8 cellular contexts compared by ENCODE assay signal in the genomic region with DNA sequence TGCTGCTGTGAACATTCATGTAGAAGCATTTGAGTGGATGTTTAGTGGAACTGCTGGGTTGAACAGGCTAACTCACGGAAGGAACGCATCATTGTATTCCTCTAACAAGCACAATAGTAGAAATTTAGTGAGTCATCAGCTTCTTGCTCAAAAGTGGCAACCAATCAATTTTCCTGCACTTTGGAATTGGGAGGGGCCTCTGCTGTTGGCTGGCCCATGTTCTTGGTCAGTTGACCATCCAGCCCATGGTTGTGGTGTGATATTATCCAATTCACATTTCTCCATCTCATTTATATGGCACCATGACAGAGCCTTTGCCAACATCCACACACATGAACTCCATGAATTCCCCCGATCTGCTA.
DNase-seq lines count a peak whose midpoint lies in the region; ATAC-seq and TF ChIP-seq lines count a peak whose summit lies in the region.

No MANE protein-coding gene starts in this region.

- intact Hi-C loops in CD4-positive, alpha-beta memory T cell (cut with micrococcal nuclease): loop anchor here (1.0 to 2.0 kb wide), 2 partner anchors 233 to 295 kb away; a partner anchor contains a TSS

- peak; percentile 25 to 48 for ATAC-seq in activated naive CD4-positive, alpha-beta T cell treated with anti-CD3 and anti-CD28 coated beads, Interleukin-2, amount 50 U/mL, for 72 hours
- ATAC-seq in HG02840 (IDR thresholded peaks at IDR 0.05; ENCODE audit: low FRiP score, unreplicated experiment) (no peak), GM21737 (IDR thresholded peaks at IDR 0.05; ENCODE audit: unreplicated experiment) (no peak)

- no peaks in the 10 kb centered on the region for H3K36me3 Mint-ChIP-seq in CD4-positive, alpha-beta memory T cell
- peaks cover 4 to 27% of the 10 kb centered on the region in 2 donors for H3K36me3 Mint-ChIP-seq in activated naive CD4-positive, alpha-beta T cell treated with anti-CD3 and anti-CD28 coated beads, Interleukin-2, amount 50 U/mL, for 72 hours
- H3K36me3 Mint-ChIP-seq in mesothelial cell of epicardium: no peaks in the 10 kb centered on the region

- H3K27ac ChIP-seq in CD4-positive, alpha-beta memory T cell (ENCODE audit: low read depth, low read length): peak overlapping the region; percentile 42

- no peaks in the 10 kb centered on the region for H3K36me3 ChIP-seq in CD4-positive, alpha-beta memory T cell (ENCODE audit: insufficient read depth, low read length)

- no peaks in the 10 kb centered on the region for H3K9me3 Mint-ChIP-seq in CD4-positive, alpha-beta memory T cell
- H3K9me3 Mint-ChIP-seq in activated naive CD4-positive, alpha-beta T cell treated with anti-CD3 and anti-CD28 coated beads, Interleukin-2, amount 50 U/mL, for 72 hours: peaks cover 12 to 22% of the 10 kb centered on the region in 2 donors
- peaks cover 3% of the 10 kb centered on the region for H3K9me3 Mint-ChIP-seq in mesothelial cell of epicardium

- no peak for DNase-seq in CD4-positive, alpha-beta memory T cell
- DNase-seq in HT1080 (ENCODE audit: low read depth) (peak; percentile 68), mesothelial cell of epicardium (ENCODE audit: low spot score in 2 of 2, unreplicated experiment in 2 of 2) (no peak), mesenteric fat pad (ENCODE audit: low spot score) (no peak), G401 (ENCODE audit: low spot score) (no peak)
- DNase-seq in activated naive CD4-positive, alpha-beta T cell treated with anti-CD3 and anti-CD28 coated beads, Interleukin-2, amount 50 U/mL, for 72 hours (ENCODE audit: low spot score in 2 of 2): no peak

- H3K27ac Mint-ChIP-seq in CD4-positive, alpha-beta memory T cell: peak overlapping the region; percentile 77 to 96 (median 93)
- H3K27ac Mint-ChIP-seq in activated naive CD4-positive, alpha-beta T cell treated with anti-CD3 and anti-CD28 coated beads, Interleukin-2, amount 50 U/mL, for 72 hours: peak overlapping the region; percentile 90 to 96
- peak overlapping the region; percentile 62 for H3K27ac Mint-ChIP-seq in mesothelial cell of epicardium

- POLR2A ChIA-PET in CD4-positive, alpha-beta memory T cell (lab: Charles Lee; ENCODE audit: partially characterized antibody): interaction anchor here (0.6 to 2.9 kb wide), 12 partner anchors 12 to 1002 kb away, joined by 3 to 21 read pairs (median 6); a partner anchor contains a TSS

- peaks cover 15 to 35% (median 26%) of the 10 kb centered on the region in 4 donors for H3K4me1 Mint-ChIP-seq in CD4-positive, alpha-beta memory T cell
- H3K4me1 Mint-ChIP-seq in mesothelial cell of epicardium: peaks cover 5% of the 10 kb centered on the region

- no peaks in the 10 kb centered on the region for H3K9me3 ChIP-seq in CD4-positive, alpha-beta memory T cell (ENCODE audit: control insufficient read depth in 1 of 2, low read length in 2 of 2)

- peak overlapping the region in 1 of 2 donors; percentile 21 for H3K4me3 ChIP-seq in CD4-positive, alpha-beta memory T cell (ENCODE audit: low read length in 2 of 2)

- H3K4me1 ChIP-seq in CD4-positive, alpha-beta memory T cell (ENCODE audit: insufficient read depth, low read length): peaks cover 17% of the 10 kb centered on the region

- peak overlapping the region; percentile 75 to 91 (median 85) for H3K4me3 Mint-ChIP-seq in CD4-positive, alpha-beta memory T cell
- H3K4me3 Mint-ChIP-seq in mesothelial cell of epicardium: no peak overlapping the region

- peaks cover 4 to 5% of the 10 kb centered on the region in 2 donors for H3K27me3 Mint-ChIP-seq in CD4-positive, alpha-beta memory T cell
- H3K27me3 Mint-ChIP-seq in mesothelial cell of epicardium (ENCODE audit: low read depth): peaks cover 23% of the 10 kb centered on the region

- in situ Hi-C loops in G401 (cut with HindIII; ENCODE audit: low sequenced_read_pairs): no loop called here

- H3K27me3 ChIP-seq in CD4-positive, alpha-beta memory T cell (ENCODE audit: insufficient read depth, low read length): no peaks in the 10 kb centered on the region

- TF ChIP-seq CTCF in mesothelial cell of epicardium (IDR thresholded peaks at IDR 0.05; ENCODE audit: unreplicated experiment): no peak

- CTCF ChIA-PET in CD4-positive, alpha-beta memory T cell (lab: Charles Lee; ENCODE audit: partially characterized antibody): interaction anchor here (0.9 to 2.6 kb wide), 11 partner anchors 9 to 295 kb away, joined by 3 to 10 read pairs (median 5); a partner anchor contains a TSS

Comparison
In these comparisons a context has a peak if more than half of its experiments do, and no peak if none do; other contexts are left out.
1. ATAC-seq: peak in activated naive CD4-positive, alpha-beta T cell treated with anti-CD3 and anti-CD28 coated beads, Interleukin-2, amount 50 U/mL, for 72 hours (2 of 2); none in HG02840 (single experiment) and GM21737 (single experiment).
2. Peak in every context shown above with its lines, with median percentiles within 50 percentile points of each other: H3K27ac Mint-ChIP-seq.